ENCODE assay signal across 17 cellular contexts in the genomic region with DNA sequence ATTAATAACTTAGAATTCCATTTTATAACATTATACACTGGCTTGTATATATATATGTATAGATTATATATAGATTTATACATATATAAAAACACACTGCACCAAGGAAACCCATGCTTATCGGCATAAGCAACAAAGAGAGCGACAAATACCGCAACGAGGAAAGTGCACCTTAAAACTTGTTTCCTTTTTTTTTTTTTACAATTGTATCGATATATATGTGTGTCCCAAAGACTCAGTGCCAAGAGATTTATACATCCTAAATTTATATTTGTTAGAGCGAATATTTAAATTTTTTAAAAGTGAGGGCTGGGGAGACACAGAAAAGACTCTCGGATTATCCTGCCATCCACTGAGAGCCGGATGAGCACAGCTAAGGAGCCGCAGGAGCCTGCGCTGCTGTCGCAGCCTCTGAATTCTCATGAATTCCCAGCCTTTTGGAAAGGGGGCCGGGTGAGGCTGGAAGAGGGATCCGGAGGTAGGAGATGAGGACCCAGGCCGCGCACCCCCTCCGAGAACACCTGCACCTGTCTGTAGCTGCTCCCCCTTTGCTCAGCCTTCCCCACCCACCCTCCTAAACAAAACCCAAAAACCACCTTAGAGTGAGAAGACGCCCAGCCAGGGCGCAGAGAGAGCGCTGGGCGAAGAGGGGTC. TPM values are rescaled to one million over a fixed set of nuclear protein-coding genes. Genes with fewer than 3 reads are reported as not detected.
DNase-seq lines count a peak whose midpoint lies in the region; ATAC-seq and TF ChIP-seq lines count a peak whose summit lies in the region.
"Had no signal": no experiment of that assay in that cellular context is flagged by ENCODE, and none has a peak within 500 bp of the region (broad histone marks: within the 10 kb centered on the region; RNA-seq: fewer than 3 reads in every experiment).

No MANE protein-coding gene starts in this region.

- peaks cover 0 to 49% of the 10 kb centered on the region in 2 donors for H3K4me1 ChIP-seq in right atrium auricular region

- H3K4me1 Mint-ChIP-seq in chondrocyte (ENCODE audit: low read depth) (peaks cover 33% of the 10 kb centered on the region), type B pancreatic cell (ENCODE audit: unreplicated experiment) (peaks cover 25% of the 10 kb centered on the region)
- peaks cover 32 to 36% of the 10 kb centered on the region in 2 donors for H3K4me1 Mint-ChIP-seq in natural killer cell treated with Interleukin-12 subunit alpha and Interleukin-12 subunit beta and Interleukin-15 and Interleukin-18, amount 100 ng/mL, for 72 hours (ENCODE audit: low read depth in 2 of 2)

- peak overlapping the region; percentile 56 for H3K4me3 Mint-ChIP-seq in chondrocyte (ENCODE audit: unreplicated experiment)
- peak overlapping the region; percentile 27 for H3K4me3 Mint-ChIP-seq in natural killer cell treated with Interleukin-12 subunit alpha and Interleukin-12 subunit beta and Interleukin-15 and Interleukin-18, amount 100 ng/mL, for 72 hours
- H3K4me3 Mint-ChIP-seq in type B pancreatic cell: peak overlapping the region; percentile 77

- peaks cover 0 to 5% of the 10 kb centered on the region in 2 donors for H3K9me3 ChIP-seq in right atrium auricular region

- H3K27ac ChIP-seq in right atrium auricular region: no peak overlapping the region
- H3K27ac ChIP-seq: gastroesophageal sphincter, spleen had no signal

- H3K27ac Mint-ChIP-seq in chondrocyte (ENCODE audit: unreplicated experiment): no peak overlapping the region
- H3K27ac Mint-ChIP-seq in natural killer cell treated with Interleukin-12 subunit alpha and Interleukin-12 subunit beta and Interleukin-15 and Interleukin-18, amount 100 ng/mL, for 72 hours: peak overlapping the region in 1 of 2 donors; percentile 66
- H3K27ac Mint-ChIP-seq in type B pancreatic cell: no peak overlapping the region
- H3K27ac Mint-ChIP-seq: dendritic cell treated with granulocyte-macrophage colony-stimulating factor and Interleukin-4, amounts not matched to agents 40 ng/mL and 50 ng/mL, for 4 days had no signal

- peaks cover 74% of the 10 kb centered on the region for H3K27me3 Mint-ChIP-seq in chondrocyte (ENCODE audit: low read depth)
- H3K27me3 Mint-ChIP-seq in natural killer cell treated with Interleukin-12 subunit alpha and Interleukin-12 subunit beta and Interleukin-15 and Interleukin-18, amount 100 ng/mL, for 72 hours: peaks cover 54 to 64% of the 10 kb centered on the region in 2 donors
- H3K27me3 Mint-ChIP-seq in type B pancreatic cell: peaks cover 88% of the 10 kb centered on the region

- H3K9me3 Mint-ChIP-seq in chondrocyte (ENCODE audit: low read depth) (peaks cover 3% of the 10 kb centered on the region), type B pancreatic cell (no peaks in the 10 kb centered on the region)
- H3K9me3 Mint-ChIP-seq in natural killer cell treated with Interleukin-12 subunit alpha and Interleukin-12 subunit beta and Interleukin-15 and Interleukin-18, amount 100 ng/mL, for 72 hours: no peaks in the 10 kb centered on the region
- H3K9me3 Mint-ChIP-seq: dendritic cell treated with granulocyte-macrophage colony-stimulating factor and Interleukin-4, amounts not matched to agents 40 ng/mL and 50 ng/mL, for 4 days had no signal

- TF ChIP-seq CTCF in right atrium auricular region (IDR thresholded peaks at IDR 0.05) (no peak), chondrocyte (IDR thresholded peaks at IDR 0.05) (no peak), type B pancreatic cell (conservative IDR thresholded peaks at IDR 0.05) (no peak)

- peak overlapping the region; percentile 10 to 41 for H3K4me3 ChIP-seq in right atrium auricular region

- H3K36me3 Mint-ChIP-seq in chondrocyte (ENCODE audit: low read depth) (peaks cover 7% of the 10 kb centered on the region), type B pancreatic cell (no peaks in the 10 kb centered on the region)
- peaks cover 12% of the 10 kb centered on the region for H3K36me3 Mint-ChIP-seq in natural killer cell treated with Interleukin-12 subunit alpha and Interleukin-12 subunit beta and Interleukin-15 and Interleukin-18, amount 100 ng/mL, for 72 hours

- intact Hi-C loops in left ventricle myocardium superior (cut with micrococcal nuclease): no loop called here

- ATAC-seq in left ventricle myocardium superior: no peak
- ATAC-seq in natural killer cell treated with Interleukin-12 subunit alpha and Interleukin-12 subunit beta and Interleukin-15 and Interleukin-18, amount 100 ng/mL, for 72 hours: no peak
- ATAC-seq: gastroesophageal sphincter had no signal

- DNase-seq in right atrium auricular region (ENCODE audit: low spot score): no peak
- no peak for DNase-seq in left ventricle myocardium superior
- no peak for DNase-seq in chondrocyte (ENCODE audit: low spot score)
- DNase-seq in natural killer cell treated with Interleukin-12 subunit alpha and Interleukin-12 subunit beta and Interleukin-15 and Interleukin-18, amount 100 ng/mL, for 72 hours (ENCODE audit: low spot score): no peak
- DNase-seq in type B pancreatic cell (ENCODE audit: extremely low spot score, unreplicated experiment): peak; percentile 67
- no peak for DNase-seq in COLO668 (lab: John Stamatoyannopoulos, UW; ENCODE audit: unreplicated experiment)
- DNase-seq in T-helper 9 cell: no peak
- no peak for DNase-seq in putamen (ENCODE audit: low spot score)
- DNase-seq: activated CD4-positive, alpha-beta T cell treated with anti-CD3 and anti-CD28 coated beads for 1 hour; activated gamma-delta T cell treated with Interleukin-2 at 50 U/mL for 16 hours; C1 segment of cervical spinal cord; NCI-H1436 treated with DMSO at 0.1 percent for 48 hours; NCI-H526 treated with DMSO at 0.1 percent for 48 hours; spleen had no signal

- H3K27me3 ChIP-seq in right atrium auricular region: peaks cover 46 to 75% of the 10 kb centered on the region in 2 donors

- H3K36me3 ChIP-seq in right atrium auricular region: no peaks in the 10 kb centered on the region
- H3K36me3 ChIP-seq: gastroesophageal sphincter, spleen had no signal

RNA-seq across cellular contexts. Expression of gene DMRTA2, which starts 5.2 kb away (rescaled TPM):
- total RNA-seq in right atrium auricular region: not detected
- not detected for total RNA-seq in left ventricle myocardium superior
- total RNA-seq in chondrocyte: not detected in 3 replicates
- 1 to 10 TPM; 1.1 to 3.6 TPM for total RNA-seq in natural killer cell treated with Interleukin-12 subunit alpha and Interleukin-12 subunit beta and Interleukin-15 and Interleukin-18, amount 100 ng/mL, for 72 hours
- total RNA-seq in type B pancreatic cell (ENCODE audit: low replicate concordance): 0.29 and 0.48 TPM in 2 replicates
- total RNA-seq: lung microvascular endothelial cell had no signal

Comparison
In these comparisons a context has a peak if more than half of its experiments do, and no peak if none do; other contexts are left out.
1. H3K4me3 Mint-ChIP-seq: peak in every context shown above with its lines; median percentile 77 in type B pancreatic cell; 56 in chondrocyte; 27 in natural killer cell treated with Interleukin-12 subunit alpha and Interleukin-12 subunit beta and Interleukin-15 and Interleukin-18, amount 100 ng/mL, for 72 hours.